ENCODE assay signal across 1 cellular context in genomic region chr9:134295101-134295745, GRCh38.
TF ChIP-seq lines count a peak whose summit lies in the region.

No MANE protein-coding gene starts in this region.

TF ChIP-seq in K562, 482 proteins besides CTCF, POLR2A, EP300 and RAD21:
- TF ChIP-seq CEBPB (tag; IDR thresholded peaks at IDR 0.05) (peak; percentile 39; the same call in 1 of the 2 replicates), HINFP (tag; conservative IDR thresholded peaks at IDR 0.05; ENCODE audit: low read depth) (peak; percentile 74), FOSL1 (tag; conservative IDR thresholded peaks at IDR 0.05) (no peak), NFIX (CRISPR knock-in tag; IDR thresholded peaks at IDR 0.05; ENCODE audit: low read depth) (no peak)
